Comparison of ENCODE assay signal across 1 cellular context in the genomic region with DNA sequence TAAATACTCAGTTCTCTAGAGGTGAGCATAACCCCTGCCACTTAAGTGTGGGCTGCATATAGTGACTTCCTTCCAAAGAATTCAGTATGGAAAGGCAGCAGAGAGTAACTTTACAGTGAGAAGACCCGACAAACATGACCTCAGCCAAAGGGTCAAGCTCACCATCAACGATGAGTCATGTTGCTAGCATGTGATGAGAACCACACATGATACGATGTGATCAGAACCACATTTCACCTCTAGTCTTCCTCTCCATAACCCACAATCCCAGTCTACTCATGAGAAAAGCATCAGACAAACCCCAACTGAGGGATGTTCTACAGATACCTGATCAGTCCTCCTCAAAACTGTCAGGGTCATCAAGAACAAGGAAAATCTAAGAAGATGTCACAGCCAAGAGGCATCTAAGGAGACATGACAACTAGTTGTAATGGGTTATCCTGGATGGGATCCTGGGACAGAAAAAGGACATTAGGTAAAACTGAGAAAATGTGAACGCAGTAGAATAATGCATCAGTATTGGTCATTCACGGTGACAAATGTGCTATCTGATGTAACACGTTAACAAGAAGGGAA.
A peak's percentile ranks its signal among the peaks of the same experiment; 100 is the strongest.
TF ChIP-seq lines count a peak whose summit lies in the region.

No MANE protein-coding gene starts in this region.

TF ChIP-seq in K562, 482 proteins besides CTCF, POLR2A, EP300 and RAD21 (continued from another document and continues in another):
- TF ChIP-seq, protein P1, sequence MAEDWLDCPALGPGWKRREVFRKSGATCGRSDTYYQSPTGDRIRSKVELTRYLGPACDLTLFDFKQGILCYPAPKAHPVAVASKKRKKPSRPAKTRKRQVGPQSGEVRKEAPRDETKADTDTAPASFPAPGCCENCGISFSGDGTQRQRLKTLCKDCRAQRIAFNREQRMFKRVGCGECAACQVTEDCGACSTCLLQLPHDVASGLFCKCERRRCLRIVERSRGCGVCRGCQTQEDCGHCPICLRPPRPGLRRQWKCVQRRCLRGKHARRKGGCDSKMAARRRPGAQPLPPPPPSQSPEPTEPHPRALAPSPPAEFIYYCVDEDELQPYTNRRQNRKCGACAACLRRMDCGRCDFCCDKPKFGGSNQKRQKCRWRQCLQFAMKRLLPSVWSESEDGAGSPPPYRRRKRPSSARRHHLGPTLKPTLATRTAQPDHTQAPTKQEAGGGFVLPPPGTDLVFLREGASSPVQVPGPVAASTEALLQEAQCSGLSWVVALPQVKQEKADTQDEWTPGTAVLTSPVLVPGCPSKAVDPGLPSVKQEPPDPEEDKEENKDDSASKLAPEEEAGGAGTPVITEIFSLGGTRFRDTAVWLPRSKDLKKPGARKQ (CRISPR knock-in tag; IDR thresholded peaks at IDR 0.05) = no peak
- TF ChIP-seq, protein P2, sequence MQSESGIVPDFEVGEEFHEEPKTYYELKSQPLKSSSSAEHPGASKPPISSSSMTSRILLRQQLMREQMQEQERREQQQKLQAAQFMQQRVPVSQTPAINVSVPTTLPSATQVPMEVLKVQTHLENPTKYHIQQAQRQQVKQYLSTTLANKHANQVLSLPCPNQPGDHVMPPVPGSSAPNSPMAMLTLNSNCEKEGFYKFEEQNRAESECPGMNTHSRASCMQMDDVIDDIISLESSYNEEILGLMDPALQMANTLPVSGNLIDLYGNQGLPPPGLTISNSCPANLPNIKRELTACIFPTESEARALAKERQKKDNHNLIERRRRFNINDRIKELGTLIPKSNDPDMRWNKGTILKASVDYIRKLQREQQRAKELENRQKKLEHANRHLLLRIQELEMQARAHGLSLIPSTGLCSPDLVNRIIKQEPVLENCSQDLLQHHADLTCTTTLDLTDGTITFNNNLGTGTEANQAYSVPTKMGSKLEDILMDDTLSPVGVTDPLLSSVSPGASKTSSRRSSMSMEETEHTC (IDR thresholded peaks at IDR 0.05) = peak; percentile 47; the same call in 1 of the 2 replicates
- TF ChIP-seq SAFB (IDR thresholded peaks at IDR 0.05; ENCODE audit: borderline replicate concordance, low read depth, low read length) (no peak), ZNF57 (CRISPR knock-in tag; IDR thresholded peaks at IDR 0.05) (no peak), GABPB2 (CRISPR knock-in tag; conservative IDR thresholded peaks at IDR 0.05) (no peak), GABPB1 (CRISPR knock-in tag; IDR thresholded peaks at IDR 0.05) (no peak), ZNF253 (CRISPR knock-in tag; conservative IDR thresholded peaks at IDR 0.05) (no peak), DDX20 (tag; IDR thresholded peaks at IDR 0.05; ENCODE audit: low read depth) (peak; percentile 24; the same call in 1 of the 2 replicates), STAT5A (IDR thresholded peaks at IDR 0.05; ENCODE audit: borderline replicate concordance, low read length) (no peak), FOXK1 (CRISPR knock-in tag; IDR thresholded peaks at IDR 0.05; ENCODE audit: borderline replicate concordance) (no peak), CHD4 (IDR thresholded peaks at IDR 0.05; ENCODE audit: insufficient read depth, insufficient replicate concordance, low read depth, low read length, poor library complexity, severe bottlenecking) (no peak), DACH1 (IDR thresholded peaks at IDR 0.05; ENCODE audit: partially characterized antibody) (no peak), EHMT2 (IDR thresholded peaks at IDR 0.05) (peak; percentile 22; the same call in 1 of the 2 replicates), ZNF699 (CRISPR knock-in tag; IDR thresholded peaks at IDR 0.05; ENCODE audit: insufficient replicate concordance) (no peak), PPARD (CRISPR knock-in tag; IDR thresholded peaks at IDR 0.05) (no peak), BHLHE40 (IDR thresholded peaks at IDR 0.05; ENCODE audit: low read length) (0 out of 2 replicates have a peak, but pooled peaks have one; percentile 13), PCBP2 (IDR thresholded peaks at IDR 0.05; ENCODE audit: low read depth, low read length, poor library complexity, severe bottlenecking) (no peak), STAT5B (CRISPR knock-in tag; IDR thresholded peaks at IDR 0.05) (no peak)
- TF ChIP-seq, protein P3, sequence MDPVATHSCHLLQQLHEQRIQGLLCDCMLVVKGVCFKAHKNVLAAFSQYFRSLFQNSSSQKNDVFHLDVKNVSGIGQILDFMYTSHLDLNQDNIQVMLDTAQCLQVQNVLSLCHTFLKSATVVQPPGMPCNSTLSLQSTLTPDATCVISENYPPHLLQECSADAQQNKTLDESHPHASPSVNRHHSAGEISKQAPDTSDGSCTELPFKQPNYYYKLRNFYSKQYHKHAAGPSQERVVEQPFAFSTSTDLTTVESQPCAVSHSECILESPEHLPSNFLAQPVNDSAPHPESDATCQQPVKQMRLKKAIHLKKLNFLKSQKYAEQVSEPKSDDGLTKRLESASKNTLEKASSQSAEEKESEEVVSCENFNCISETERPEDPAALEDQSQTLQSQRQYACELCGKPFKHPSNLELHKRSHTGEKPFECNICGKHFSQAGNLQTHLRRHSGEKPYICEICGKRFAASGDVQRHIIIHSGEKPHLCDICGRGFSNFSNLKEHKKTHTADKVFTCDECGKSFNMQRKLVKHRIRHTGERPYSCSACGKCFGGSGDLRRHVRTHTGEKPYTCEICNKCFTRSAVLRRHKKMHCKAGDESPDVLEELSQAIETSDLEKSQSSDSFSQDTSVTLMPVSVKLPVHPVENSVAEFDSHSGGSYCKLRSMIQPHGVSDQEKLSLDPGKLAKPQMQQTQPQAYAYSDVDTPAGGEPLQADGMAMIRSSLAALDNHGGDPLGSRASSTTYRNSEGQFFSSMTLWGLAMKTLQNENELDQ (CRISPR knock-in tag; IDR thresholded peaks at IDR 0.05; ENCODE audit: borderline replicate concordance) = no peak
- TF ChIP-seq, protein P4, sequence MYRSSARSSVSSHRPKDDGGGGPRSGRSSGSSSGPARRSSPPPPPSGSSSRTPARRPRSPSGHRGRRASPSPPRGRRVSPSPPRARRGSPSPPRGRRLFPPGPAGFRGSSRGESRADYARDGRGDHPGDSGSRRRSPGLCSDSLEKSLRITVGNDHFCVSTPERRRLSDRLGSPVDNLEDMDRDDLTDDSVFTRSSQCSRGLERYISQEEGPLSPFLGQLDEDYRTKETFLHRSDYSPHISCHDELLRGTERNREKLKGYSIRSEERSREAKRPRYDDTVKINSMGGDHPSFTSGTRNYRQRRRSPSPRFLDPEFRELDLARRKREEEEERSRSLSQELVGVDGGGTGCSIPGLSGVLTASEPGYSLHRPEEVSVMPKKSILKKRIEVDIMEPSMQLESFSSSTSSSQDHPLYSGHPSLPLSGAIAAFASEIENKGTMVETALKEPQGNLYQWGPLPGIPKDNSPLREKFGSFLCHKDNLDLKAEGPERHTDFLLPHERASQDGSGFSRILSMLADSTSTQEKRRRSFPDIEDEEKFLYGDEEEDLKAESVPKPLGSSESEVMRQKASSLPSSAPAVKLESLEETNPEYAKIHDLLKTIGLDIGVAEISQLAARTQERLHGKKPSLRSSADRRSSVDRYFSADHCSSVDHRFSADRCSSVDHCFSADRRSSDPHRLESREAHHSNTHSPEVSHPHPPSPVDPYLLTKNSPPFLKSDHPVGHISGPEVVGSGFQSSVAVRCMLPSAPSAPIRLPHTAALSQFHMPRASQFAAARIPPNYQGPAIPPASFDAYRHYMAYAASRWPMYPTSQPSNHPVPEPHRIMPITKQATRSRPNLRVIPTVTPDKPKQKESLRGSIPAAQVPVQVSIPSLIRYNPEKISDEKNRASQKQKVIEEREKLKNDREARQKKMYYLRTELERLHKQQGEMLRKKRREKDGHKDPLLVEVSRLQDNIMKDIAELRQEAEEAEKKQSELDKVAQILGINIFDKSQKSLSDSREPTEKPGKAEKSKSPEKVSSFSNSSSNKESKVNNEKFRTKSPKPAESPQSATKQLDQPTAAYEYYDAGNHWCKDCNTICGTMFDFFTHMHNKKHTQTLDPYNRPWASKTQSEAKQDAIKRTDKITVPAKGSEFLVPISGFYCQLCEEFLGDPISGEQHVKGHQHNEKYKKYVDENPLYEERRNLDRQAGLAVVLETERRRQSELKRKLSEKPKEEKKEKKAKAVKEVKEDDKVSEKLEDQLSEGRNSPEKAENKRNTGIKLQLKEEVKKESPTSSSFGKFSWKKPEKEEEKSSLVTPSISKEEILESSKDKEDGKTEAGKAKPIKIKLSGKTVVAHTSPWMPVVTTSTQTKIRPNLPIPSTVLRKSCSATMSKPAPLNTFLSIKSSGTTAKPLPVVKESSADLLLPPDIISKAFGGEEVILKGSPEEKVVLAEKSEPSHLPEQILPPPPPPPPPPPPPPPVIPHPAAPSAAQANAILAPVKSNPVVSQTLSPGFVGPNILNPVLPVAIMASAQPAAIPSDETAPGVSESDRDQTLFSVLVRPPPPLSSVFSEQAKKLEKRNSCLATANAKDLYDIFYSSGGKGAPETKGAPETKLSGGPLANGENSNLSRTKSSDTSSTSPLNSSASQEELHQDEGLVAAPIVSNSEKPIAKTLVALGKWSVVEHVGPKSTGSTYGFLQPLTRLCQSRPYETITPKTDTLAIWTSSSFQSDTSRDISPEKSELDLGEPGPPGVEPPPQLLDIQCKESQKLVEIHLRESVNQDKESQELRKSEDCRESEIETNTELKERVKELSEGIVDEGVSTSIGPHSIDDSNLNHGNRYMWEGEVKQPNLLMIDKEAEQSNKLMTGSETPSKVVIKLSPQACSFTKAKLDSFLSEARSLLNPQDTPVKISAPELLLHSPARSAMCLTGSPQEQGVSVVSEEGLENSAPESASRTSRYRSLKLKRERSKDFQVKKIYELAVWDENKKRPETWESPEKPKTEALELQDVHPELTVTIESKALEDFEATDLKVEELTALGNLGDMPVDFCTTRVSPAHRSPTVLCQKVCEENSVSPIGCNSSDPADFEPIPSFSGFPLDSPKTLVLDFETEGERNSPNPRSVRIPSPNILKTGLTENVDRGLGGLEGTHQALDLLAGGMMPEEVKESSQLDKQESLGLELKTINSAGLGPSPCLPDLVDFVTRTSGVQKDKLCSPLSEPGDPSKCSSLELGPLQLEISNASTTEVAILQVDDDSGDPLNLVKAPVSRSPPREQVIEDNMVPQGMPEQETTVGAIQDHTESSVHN (IDR thresholded peaks at IDR 0.05; ENCODE audit: borderline replicate concordance in 1 of 2, low read depth in 1 of 2) = no peak
- TF ChIP-seq, protein P5, sequence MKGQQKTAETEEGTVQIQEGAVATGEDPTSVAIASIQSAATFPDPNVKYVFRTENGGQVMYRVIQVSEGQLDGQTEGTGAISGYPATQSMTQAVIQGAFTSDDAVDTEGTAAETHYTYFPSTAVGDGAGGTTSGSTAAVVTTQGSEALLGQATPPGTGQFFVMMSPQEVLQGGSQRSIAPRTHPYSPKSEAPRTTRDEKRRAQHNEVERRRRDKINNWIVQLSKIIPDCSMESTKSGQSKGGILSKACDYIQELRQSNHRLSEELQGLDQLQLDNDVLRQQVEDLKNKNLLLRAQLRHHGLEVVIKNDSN (CRISPR knock-in tag; IDR thresholded peaks at IDR 0.05) = peak; percentile 94
- TF ChIP-seq, protein P6, sequence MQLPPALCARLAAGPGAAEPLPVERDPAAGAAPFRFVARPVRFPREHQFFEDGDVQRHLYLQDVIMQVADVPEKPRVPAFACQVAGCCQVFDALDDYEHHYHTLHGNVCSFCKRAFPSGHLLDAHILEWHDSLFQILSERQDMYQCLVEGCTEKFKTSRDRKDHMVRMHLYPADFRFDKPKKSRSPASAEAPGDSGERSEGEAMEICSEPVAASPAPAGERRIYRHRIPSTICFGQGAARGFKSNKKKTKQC (CRISPR knock-in tag; IDR thresholded peaks at IDR 0.05) = no peak
- TF ChIP-seq, protein P7, sequence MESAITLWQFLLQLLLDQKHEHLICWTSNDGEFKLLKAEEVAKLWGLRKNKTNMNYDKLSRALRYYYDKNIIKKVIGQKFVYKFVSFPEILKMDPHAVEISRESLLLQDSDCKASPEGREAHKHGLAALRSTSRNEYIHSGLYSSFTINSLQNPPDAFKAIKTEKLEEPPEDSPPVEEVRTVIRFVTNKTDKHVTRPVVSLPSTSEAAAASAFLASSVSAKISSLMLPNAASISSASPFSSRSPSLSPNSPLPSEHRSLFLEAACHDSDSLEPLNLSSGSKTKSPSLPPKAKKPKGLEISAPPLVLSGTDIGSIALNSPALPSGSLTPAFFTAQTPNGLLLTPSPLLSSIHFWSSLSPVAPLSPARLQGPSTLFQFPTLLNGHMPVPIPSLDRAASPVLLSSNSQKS (CRISPR knock-in tag; IDR thresholded peaks at IDR 0.05) = no peak
- TF ChIP-seq, protein P8, sequence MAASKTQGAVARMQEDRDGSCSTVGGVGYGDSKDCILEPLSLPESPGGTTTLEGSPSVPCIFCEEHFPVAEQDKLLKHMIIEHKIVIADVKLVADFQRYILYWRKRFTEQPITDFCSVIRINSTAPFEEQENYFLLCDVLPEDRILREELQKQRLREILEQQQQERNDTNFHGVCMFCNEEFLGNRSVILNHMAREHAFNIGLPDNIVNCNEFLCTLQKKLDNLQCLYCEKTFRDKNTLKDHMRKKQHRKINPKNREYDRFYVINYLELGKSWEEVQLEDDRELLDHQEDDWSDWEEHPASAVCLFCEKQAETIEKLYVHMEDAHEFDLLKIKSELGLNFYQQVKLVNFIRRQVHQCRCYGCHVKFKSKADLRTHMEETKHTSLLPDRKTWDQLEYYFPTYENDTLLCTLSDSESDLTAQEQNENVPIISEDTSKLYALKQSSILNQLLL (CRISPR knock-in tag; IDR thresholded peaks at IDR 0.05; ENCODE audit: borderline replicate concordance) = no peak
- TF ChIP-seq, protein P9, sequence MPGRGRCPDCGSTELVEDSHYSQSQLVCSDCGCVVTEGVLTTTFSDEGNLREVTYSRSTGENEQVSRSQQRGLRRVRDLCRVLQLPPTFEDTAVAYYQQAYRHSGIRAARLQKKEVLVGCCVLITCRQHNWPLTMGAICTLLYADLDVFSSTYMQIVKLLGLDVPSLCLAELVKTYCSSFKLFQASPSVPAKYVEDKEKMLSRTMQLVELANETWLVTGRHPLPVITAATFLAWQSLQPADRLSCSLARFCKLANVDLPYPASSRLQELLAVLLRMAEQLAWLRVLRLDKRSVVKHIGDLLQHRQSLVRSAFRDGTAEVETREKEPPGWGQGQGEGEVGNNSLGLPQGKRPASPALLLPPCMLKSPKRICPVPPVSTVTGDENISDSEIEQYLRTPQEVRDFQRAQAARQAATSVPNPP (IDR thresholded peaks at IDR 0.05; ENCODE audit: borderline replicate concordance, insufficient read depth, insufficient read length) = no peak
- TF ChIP-seq, protein P10, sequence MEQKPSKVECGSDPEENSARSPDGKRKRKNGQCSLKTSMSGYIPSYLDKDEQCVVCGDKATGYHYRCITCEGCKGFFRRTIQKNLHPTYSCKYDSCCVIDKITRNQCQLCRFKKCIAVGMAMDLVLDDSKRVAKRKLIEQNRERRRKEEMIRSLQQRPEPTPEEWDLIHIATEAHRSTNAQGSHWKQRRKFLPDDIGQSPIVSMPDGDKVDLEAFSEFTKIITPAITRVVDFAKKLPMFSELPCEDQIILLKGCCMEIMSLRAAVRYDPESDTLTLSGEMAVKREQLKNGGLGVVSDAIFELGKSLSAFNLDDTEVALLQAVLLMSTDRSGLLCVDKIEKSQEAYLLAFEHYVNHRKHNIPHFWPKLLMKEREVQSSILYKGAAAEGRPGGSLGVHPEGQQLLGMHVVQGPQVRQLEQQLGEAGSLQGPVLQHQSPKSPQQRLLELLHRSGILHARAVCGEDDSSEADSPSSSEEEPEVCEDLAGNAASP (IDR thresholded peaks at IDR 0.05) = no peak; the same call in 1 of the 2 replicates
- TF ChIP-seq, protein P11, sequence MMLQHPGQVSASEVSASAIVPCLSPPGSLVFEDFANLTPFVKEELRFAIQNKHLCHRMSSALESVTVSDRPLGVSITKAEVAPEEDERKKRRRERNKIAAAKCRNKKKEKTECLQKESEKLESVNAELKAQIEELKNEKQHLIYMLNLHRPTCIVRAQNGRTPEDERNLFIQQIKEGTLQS (IDR thresholded peaks at IDR 0.05) = peak; percentile 95
- TF ChIP-seq, protein P11 (CRISPR knock-in tag; conservative IDR thresholded peaks at IDR 0.05) = no peak; the same call in 1 of the 2 replicates
